In the genomic region with DNA sequence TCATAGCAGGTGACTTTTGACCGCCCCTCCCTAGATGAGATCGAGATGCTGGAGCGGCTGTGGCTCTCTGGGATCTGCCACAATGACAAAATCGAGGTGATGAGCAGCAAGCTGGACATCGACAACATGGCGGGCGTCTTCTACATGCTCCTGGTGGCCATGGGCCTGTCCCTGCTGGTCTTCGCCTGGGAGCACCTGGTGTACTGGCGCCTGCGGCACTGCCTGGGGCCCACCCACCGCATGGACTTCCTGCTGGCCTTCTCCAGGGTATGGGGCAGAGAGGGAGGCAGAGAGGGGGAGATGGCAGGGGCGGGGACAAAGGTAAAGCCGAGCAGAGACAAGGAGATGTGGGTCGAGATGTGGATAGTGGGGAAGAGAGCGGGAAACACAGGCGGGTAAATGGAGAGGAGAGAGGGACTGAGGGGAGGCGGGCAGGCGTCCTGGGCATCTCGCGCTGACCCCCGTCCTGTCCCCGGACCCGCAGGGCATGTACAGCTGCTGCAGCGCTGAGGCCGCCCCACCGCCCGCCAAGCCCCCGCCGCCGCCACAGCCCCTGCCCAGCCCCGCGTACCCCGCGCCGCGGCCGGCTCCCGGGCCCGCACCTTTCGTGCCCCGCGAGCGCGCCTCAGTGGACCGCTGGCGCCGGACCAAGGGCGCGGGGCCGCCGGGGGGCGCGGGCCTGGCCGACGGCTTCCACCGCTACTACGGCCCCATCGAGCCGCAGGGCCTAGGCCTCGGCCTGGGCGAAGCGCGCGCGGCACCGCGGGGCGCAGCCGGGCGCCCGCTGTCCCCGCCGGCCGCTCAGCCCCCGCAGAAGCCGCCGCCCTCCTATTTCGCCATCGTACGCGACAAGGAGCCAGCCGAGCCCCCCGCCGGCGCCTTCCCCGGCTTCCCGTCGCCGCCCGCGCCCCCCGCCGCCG, we compare ENCODE assay signal across 20 cellular contexts. TPM values are rescaled to one million over a fixed set of nuclear protein-coding genes. Genes with fewer than 3 reads are reported as not detected.
DNase-seq lines count a peak whose midpoint lies in the region; ATAC-seq, FAIRE-seq and TF ChIP-seq lines count a peak whose summit lies in the region.
"Had no signal": no experiment of that assay in that cellular context is flagged by ENCODE, and none has a peak within 500 bp of the region (broad histone marks: within the 10 kb centered on the region; RNA-seq: fewer than 3 reads in every experiment).

No MANE protein-coding gene starts in this region.

- no peak for DNase-seq in activated naive CD8-positive, alpha-beta T cell treated with anti-CD3 and anti-CD28 coated beads, Interleukin-2, amount 50 U/mL, for 24 hours
- no peak for DNase-seq in IMR-90
- no peak for DNase-seq in H1 (ENCODE audit: low read depth in 1 of 2, low spot score in 2 of 2)
- no peak for DNase-seq in kidney tubule cell (ENCODE audit: low spot score)
- no peak for DNase-seq in vagina (ENCODE audit: extremely low spot score in 2 of 2)
- DNase-seq: activated CD8-positive, alpha-beta memory T cell treated with anti-CD3 and anti-CD28 coated beads, Interleukin-2, amount 50 U/mL, for 4 hours; amniotic stem cell; mucosa of descending colon; NCI-H2171; small intestine; stimulated activated CD4-positive, alpha-beta T cell treated with anti-CD3 and anti-CD28 coated beads, Interleukin-4, amount 100 ng/mL, for 4 hours had no signal

- H3K27ac Mint-ChIP-seq in activated naive CD8-positive, alpha-beta T cell, result no peak overlapping the region
- no peak overlapping the region for H3K27ac Mint-ChIP-seq in activated naive CD8-positive, alpha-beta T cell treated with anti-CD3 and anti-CD28 coated beads, Interleukin-2, amount 50 U/mL, for 24 hours
- no peak overlapping the region for H3K27ac Mint-ChIP-seq in stimulated activated memory B cell treated with anti-CD40 and anti-IgM and Interleukin-4, amounts not matched to agents 10 μg/mL and 1 μg/mL and 100 μg/mL, for 72 hours

- no peak overlapping the region for H4K91ac ChIP-seq in IMR-90 (ENCODE audit: insufficient read depth, low read depth, low read length)
- no peak overlapping the region for H4K91ac ChIP-seq in H1 (replicated peaks; ENCODE audit: insufficient read length, low read length)

- H3K14ac ChIP-seq in IMR-90 (replicated peaks; ENCODE audit: low read depth, low read length) (no peak overlapping the region), H1 (ENCODE audit: insufficient read length) (no peak overlapping the region)

- H4K8ac ChIP-seq in IMR-90 (ENCODE audit: low read depth in 2 of 2, low read length in 2 of 2) (no peak overlapping the region), H1 (ENCODE audit: extremely low read depth, insufficient read depth, low read length) (peak overlapping the region; percentile 60)

- in situ Hi-C loops in IMR-90 (cut with MboI; ENCODE audit: low sequenced_read_pairs), result no loop called here

- H2BK12ac ChIP-seq in H1 (ENCODE audit: low read depth, low read length), result no peak overlapping the region

- CTCF ChIA-PET in IMR-90 (lab: Yijun Ruan, JAX), result no interaction called here
- CTCF ChIA-PET in H1 (lab: Charles Lee; ENCODE audit: partially characterized antibody), result interaction anchor here (1.0 to 2.6 kb wide), 2 partner anchors 51 to 52 kb away, joined by 4 to 8 read pairs; a partner anchor contains a TSS

- FAIRE-seq in H1 (lab: Jason Lieb, UNC), result no peak
- FAIRE-seq: GM18507, small intestine had no signal

- dilution Hi-C loops in IMR-90 (cut with HindIII; ENCODE audit: low sequenced_read_pairs, unreplicated experiment), result no loop called here

- POLR2A ChIA-PET in IMR-90 (lab: Charles Lee; ENCODE audit: unreplicated experiment), result no interaction called here
- POLR2A ChIA-PET in H1 (lab: Charles Lee; ENCODE audit: partially characterized antibody), result interaction anchor here (0.9 to 1.4 kb wide), 5 partner anchors 9 to 42 kb away, joined by 3 to 9 read pairs (median 4); no protein-coding TSS in a partner anchor

- H3K9me1 ChIP-seq in IMR-90 (ENCODE audit: insufficient read depth, low read length), result peaks cover 4% of the 10 kb centered on the region

- no peak overlapping the region for H2BK15ac ChIP-seq in IMR-90 (ENCODE audit: low read depth, low read length)
- no peak overlapping the region for H2BK15ac ChIP-seq in H1 (ENCODE audit: low read length)

- H4K5ac ChIP-seq in IMR-90 (ENCODE audit: low read depth, low read length) (no peak overlapping the region), H1 (ENCODE audit: insufficient read length, low read depth, low read length) (no peak overlapping the region)

- BruUV-seq in IMR-90 (replicated peaks; lab: Mats Ljungman, UMichigan), result no TSS peak

- H3K4me3 Mint-ChIP-seq in activated naive CD8-positive, alpha-beta T cell, result peak overlapping the region; percentile 56
- no peak overlapping the region for H3K4me3 Mint-ChIP-seq in activated naive CD8-positive, alpha-beta T cell treated with anti-CD3 and anti-CD28 coated beads, Interleukin-2, amount 50 U/mL, for 24 hours
- H3K4me3 Mint-ChIP-seq in stimulated activated memory B cell treated with anti-CD40 and anti-IgM and Interleukin-4, amounts not matched to agents 10 μg/mL and 1 μg/mL and 100 μg/mL, for 72 hours, result peak overlapping the region; percentile 52

- TF ChIP-seq POLR2A in IMR-90 (IDR thresholded peaks at IDR 0.05; ENCODE audit: low read depth, low read length) (no peak), H1 (IDR thresholded peaks at IDR 0.05; ENCODE audit: control extremely low read depth in 1 of 2, low read depth in 2 of 2, low read length in 2 of 2) (no peak), vagina (IDR thresholded peaks at IDR 0.05) (no peak)

- H2BK120ac ChIP-seq in IMR-90 (ENCODE audit: low read depth, low read length) (no peak overlapping the region), H1 (replicated peaks; ENCODE audit: low read depth, low read length) (no peak overlapping the region)

- H3K9ac ChIP-seq in IMR-90 (ENCODE audit: low read depth, low read length) (no peak overlapping the region), H1 (replicated peaks in 1 of 4; ENCODE audit: extremely low read depth in 1 of 4, low read depth in 3 of 4, low read length in 3 of 4) (no peak overlapping the region)
- H3K9ac ChIP-seq: parathyroid adenoma had no signal

- H3K36me3 ChIP-seq in IMR-90 (ENCODE audit: control insufficient read depth, insufficient read depth, low read length) (peaks cover under 1% of the 10 kb centered on the region; the same call in 1 of the 2 replicates), H1 (ENCODE audit: control insufficient read depth in 2 of 4, insufficient read depth in 4 of 4, low read length in 3 of 4) (peaks cover 0 to 4% (median under 1%) of the 10 kb centered on the region in 4 experiments; a peak in 3 of 8 replicates), vagina (no peaks in the 10 kb centered on the region)

- peaks cover 13% of the 10 kb centered on the region for H3K27me3 Mint-ChIP-seq in activated naive CD8-positive, alpha-beta T cell
- peaks cover 32% of the 10 kb centered on the region for H3K27me3 Mint-ChIP-seq in activated naive CD8-positive, alpha-beta T cell treated with anti-CD3 and anti-CD28 coated beads, Interleukin-2, amount 50 U/mL, for 24 hours
- H3K27me3 Mint-ChIP-seq in stimulated activated memory B cell treated with anti-CD40 and anti-IgM and Interleukin-4, amounts not matched to agents 10 μg/mL and 1 μg/mL and 100 μg/mL, for 72 hours, result peaks cover 39% of the 10 kb centered on the region

- no peak overlapping the region for H2AK9ac ChIP-seq in IMR-90 (replicated peaks; ENCODE audit: low read depth, low read length, poor library complexity)

- peaks cover 0 to 8% of the 10 kb centered on the region in 2 experiments; a peak in 2 of 4 replicates for H3K79me2 ChIP-seq in H1 (ENCODE audit: control insufficient read depth in 1 of 2, insufficient read depth in 2 of 2, low read length in 2 of 2)

- no peaks in the 10 kb centered on the region for H3K9me3 Mint-ChIP-seq in activated naive CD8-positive, alpha-beta T cell (ENCODE audit: low read depth)
- no peaks in the 10 kb centered on the region for H3K9me3 Mint-ChIP-seq in activated naive CD8-positive, alpha-beta T cell treated with anti-CD3 and anti-CD28 coated beads, Interleukin-2, amount 50 U/mL, for 24 hours
- H3K9me3 Mint-ChIP-seq in stimulated activated memory B cell treated with anti-CD40 and anti-IgM and Interleukin-4, amounts not matched to agents 10 μg/mL and 1 μg/mL and 100 μg/mL, for 72 hours, result no peaks in the 10 kb centered on the region

- H3K36me3 Mint-ChIP-seq in activated naive CD8-positive, alpha-beta T cell, result peaks cover 2% of the 10 kb centered on the region
- H3K36me3 Mint-ChIP-seq in activated naive CD8-positive, alpha-beta T cell treated with anti-CD3 and anti-CD28 coated beads, Interleukin-2, amount 50 U/mL, for 24 hours (ENCODE audit: low read depth), result peaks cover 14% of the 10 kb centered on the region
- H3K36me3 Mint-ChIP-seq in stimulated activated memory B cell treated with anti-CD40 and anti-IgM and Interleukin-4, amounts not matched to agents 10 μg/mL and 1 μg/mL and 100 μg/mL, for 72 hours, result no peaks in the 10 kb centered on the region

- no peak overlapping the region for H3K4ac ChIP-seq in IMR-90 (ENCODE audit: low read depth, low read length)
- no peak overlapping the region for H3K4ac ChIP-seq in H1 (replicated peaks; ENCODE audit: insufficient read length, low read depth, low read length)

- intact Hi-C loops in IMR-90 (cut with micrococcal nuclease) (no loop called here), vagina (cut with DNase I) (no loop called here)

- H3K9me3 ChIP-seq in IMR-90 (ENCODE audit: control insufficient read depth, insufficient read depth, low read length) (no peaks in the 10 kb centered on the region), H1 (ENCODE audit: insufficient read depth in 2 of 2, low read depth in 1 of 2, low read length in 1 of 2) (no peaks in the 10 kb centered on the region), vagina (no peaks in the 10 kb centered on the region)
- H3K9me3 ChIP-seq: mucosa of descending colon, thyroid gland had no signal

- WGBS in IMR-90 (ENCODE audit: extremely low coverage in 2 of 2, insufficient read length in 1 of 2), 2 experiments, result 45% methylated on average over 38 of the region's 94 CpGs; no CpG with 5 or more reads in 1 of the 2 experiments
- 96% methylated on average over 9 of the region's 94 CpGs; no CpG with 5 or more reads in 1 of the 2 experiments for WGBS in H1 (ENCODE audit: extremely low coverage in 1 of 2, insufficient coverage in 1 of 2, insufficient read length in 1 of 2, insufficient replicate concordance in 2 of 2, low coverage in 1 of 2, low lambda C conversion rate in 2 of 2, missing lambda C conversion rate in 1 of 2), 2 experiments

- TF ChIP-seq EP300 in H1 (IDR thresholded peaks at IDR 0.05; ENCODE audit: borderline replicate concordance in 1 of 2, low read depth in 2 of 2, low read length in 2 of 2), result no peak

- H2BK5ac ChIP-seq in IMR-90 (ENCODE audit: low read depth, low read length, poor library complexity, severe bottlenecking) (no peak overlapping the region), H1 (ENCODE audit: low read depth, low read length) (no peak overlapping the region)

- no peak overlapping the region for H3K18ac ChIP-seq in IMR-90 (ENCODE audit: low read depth, low read length)
- H3K18ac ChIP-seq in H1 (ENCODE audit: extremely low read depth, low read length), result no peak overlapping the region

- TF ChIP-seq CTCF in IMR-90 (conservative IDR thresholded peaks at IDR 0.05; ENCODE audit: low read depth, low read length) (no peak), H1 (IDR thresholded peaks at IDR 0.05; ENCODE audit: control extremely low read depth in 1 of 3, insufficient read depth in 1 of 3, low read depth in 1 of 3, low read length in 3 of 3) (no peak), vagina (IDR thresholded peaks at IDR 0.05) (no peak)

- H3K27ac ChIP-seq in IMR-90 (ENCODE audit: insufficient read depth, low read length) (no peak overlapping the region), H1 (ENCODE audit: low read depth, low read length) (no peak overlapping the region), vagina (no peak overlapping the region)
- H3K27ac ChIP-seq: hepatocyte, parathyroid adenoma, thyroid gland had no signal

- H2BK20ac ChIP-seq in IMR-90 (ENCODE audit: low read depth, low read length) (no peak overlapping the region), H1 (ENCODE audit: low read length) (no peak overlapping the region)

- H2AK5ac ChIP-seq in IMR-90 (ENCODE audit: low read depth, low read length) (no peak overlapping the region), H1 (ENCODE audit: low read depth, low read length) (no peak overlapping the region)

- no peaks in the 10 kb centered on the region for H4K20me1 ChIP-seq in IMR-90 (ENCODE audit: insufficient read depth, low read length)
- H4K20me1 ChIP-seq in H1 (replicated peaks in 1 of 2; ENCODE audit: control insufficient read depth in 1 of 2, insufficient read depth in 2 of 2, low read length in 2 of 2), result no peaks in the 10 kb centered on the region

- H3K4me1 Mint-ChIP-seq in activated naive CD8-positive, alpha-beta T cell (ENCODE audit: low read depth), result peaks cover 23% of the 10 kb centered on the region
- peaks cover 29% of the 10 kb centered on the region for H3K4me1 Mint-ChIP-seq in activated naive CD8-positive, alpha-beta T cell treated with anti-CD3 and anti-CD28 coated beads, Interleukin-2, amount 50 U/mL, for 24 hours
- peaks cover 28% of the 10 kb centered on the region for H3K4me1 Mint-ChIP-seq in stimulated activated memory B cell treated with anti-CD40 and anti-IgM and Interleukin-4, amounts not matched to agents 10 μg/mL and 1 μg/mL and 100 μg/mL, for 72 hours

- H2AFZ ChIP-seq in IMR-90 (replicated peaks; ENCODE audit: low read length, poor library complexity) (peak overlapping the region; percentile 9), H1 (ENCODE audit: low read length) (no peak overlapping the region)
- H2AFZ ChIP-seq: hepatocyte had no signal

- H3K79me1 ChIP-seq in IMR-90 (ENCODE audit: low read depth in 1 of 2, low read length in 2 of 2), result peaks cover 7 to 13% of the 10 kb centered on the region in 2 experiments
- H3K79me1 ChIP-seq in H1 (ENCODE audit: low read depth, low read length), result no peaks in the 10 kb centered on the region; the same call in 1 of the 2 replicates

- no peak for TF ChIP-seq RAD21 in IMR-90 (IDR thresholded peaks at IDR 0.05; ENCODE audit: low read length)
- no peak for TF ChIP-seq RAD21 in H1 (IDR thresholded peaks at IDR 0.05 in 1 of 2, conservative IDR thresholded peaks at IDR 0.05 in 1 of 2; ENCODE audit: low read depth in 2 of 2, low read length in 2 of 2)

- no peak for ATAC-seq in activated naive CD8-positive, alpha-beta T cell treated with anti-CD3 and anti-CD28 coated beads, Interleukin-2, amount 50 U/mL, for 24 hours
- ATAC-seq in IMR-90 (ENCODE audit: low read depth) (no peak), GM21576 (IDR thresholded peaks at IDR 0.05; ENCODE audit: unreplicated experiment) (no peak)
- ATAC-seq in stimulated activated memory B cell treated with anti-CD40 and anti-IgM and Interleukin-4, amounts not matched to agents 10 μg/mL and 1 μg/mL and 100 μg/mL, for 72 hours, result no peak
- ATAC-seq: mucosa of descending colon, Panc1, SK-N-SH treated with all-trans-retinoic acid at 6 μM for 48 hours had no signal

- H3K23ac ChIP-seq in IMR-90 (ENCODE audit: low read depth, low read length), result no peak overlapping the region
- no peak overlapping the region for H3K23ac ChIP-seq in H1 (ENCODE audit: insufficient read length)

- H3K56ac ChIP-seq in IMR-90 (ENCODE audit: extremely low read depth, insufficient read depth, low read length) (no peak overlapping the region), H1 (replicated peaks; ENCODE audit: insufficient read length, low read depth, low read length) (no peak overlapping the region)

- H3K4me3 ChIP-seq in IMR-90 (ENCODE audit: insufficient read depth, low read depth, low read length) (no peak overlapping the region), H1 (ENCODE audit: extremely low read depth in 1 of 4, insufficient read depth in 2 of 4, low read depth in 3 of 4, low read length in 4 of 4) (no peak overlapping the region), vagina (peak overlapping the region in 1 of 2 donors; percentile 41)
- H3K4me3 ChIP-seq: hepatocyte, mucosa of descending colon had no signal

- H3K27me3 ChIP-seq in IMR-90 (ENCODE audit: control insufficient read depth, insufficient read depth, low read length) (peaks cover 19% of the 10 kb centered on the region), H1 (replicated peaks in 1 of 4; ENCODE audit: control insufficient read depth in 3 of 4, extremely low read depth in 1 of 4, insufficient read depth in 3 of 4, low read length in 3 of 4) (no peaks in the 10 kb centered on the region), vagina (no peaks in the 10 kb centered on the region)
- H3K27me3 ChIP-seq: thyroid gland had no signal

- H3K4me1 ChIP-seq in IMR-90 (ENCODE audit: control insufficient read depth, insufficient read depth, low read length), result peaks cover 8% of the 10 kb centered on the region
- H3K4me1 ChIP-seq in H1 (replicated peaks in 1 of 4; ENCODE audit: control insufficient read depth in 3 of 4, insufficient read depth in 4 of 4, low read length in 3 of 4), result peaks cover 0 to 5% (median 4%) of the 10 kb centered on the region in 4 experiments; a peak in 4 of 7 replicates
- H3K4me1 ChIP-seq in vagina, result peaks cover 29% of the 10 kb centered on the region

- peaks cover 9% of the 10 kb centered on the region for H3K23me2 ChIP-seq in H1 (ENCODE audit: low read depth, low read length)

- H3K4me2 ChIP-seq in IMR-90 (ENCODE audit: low read depth, low read length) (no peak overlapping the region), H1 (ENCODE audit: insufficient read depth in 1 of 2, low read depth in 2 of 2, low read length in 2 of 2) (no peak overlapping the region)

RNA-seq across cellular contexts. Expression of a gene that starts 3.4 kb away (rescaled TPM):
- total RNA-seq in IMR-90 (2012; rRNA removed) (22.0 and 32.5 TPM in 2 replicates), vagina (20.4 TPM)
- polyA plus RNA-seq in IMR-90 (2012; rRNA removed) (22.5 and 25.2 TPM in 2 replicates), H1 (2011; rRNA removed) (36.9 and 46.4 TPM in 2 replicates)
- 20.0 and 42.6 TPM in 2 replicates for polyA plus RNA-seq in IMR-90 (2012; cell fraction: cytosol; rRNA removed)
- 13.1 and 26.6 TPM in 2 replicates for polyA plus RNA-seq in IMR-90 (2012; cell fraction: nucleus; rRNA removed; ENCODE audit: low replicate concordance)
- total RNA-seq in H1 (2021; fragmentation: NEBNext Ultra II Directional; extraction: Animal tissue kit (Norgen Biotek cat#: 25700)), result 61.9 and 64.9 TPM in 2 replicates
- polyA plus RNA-seq in H1 (2011; cell fraction: cytosol; rRNA removed), result 44.2 TPM
- polyA plus RNA-seq in H1 (2011; cell fraction: nucleus; rRNA removed), result 30.1 TPM
- polyA plus RNA-seq in H1 (2012, experiment 1 of 2), result 25.4 to 44.2 TPM (median 41.0 TPM) in 4 replicates
- polyA plus RNA-seq in H1 (2012, experiment 2 of 2), result 36.9 TPM
- 18.6 TPM for polyA plus RNA-seq in H1 (2013, experiment 1 of 2)
- 17.3 TPM for polyA plus RNA-seq in H1 (2013, experiment 2 of 2)
- 11.5 and 19.1 TPM in 2 replicates for polyA minus RNA-seq in H1 (2011; rRNA and poly(A)+ RNA removed)
- polyA minus RNA-seq in H1 (2011; cell fraction: cytosol; rRNA and poly(A)+ RNA removed), result 24.4 TPM
- polyA minus RNA-seq in H1 (2011; cell fraction: nucleus; rRNA and poly(A)+ RNA removed), result 18.2 TPM

RNA-seq across cellular contexts. Expression of a gene that starts 13.0 kb away (rescaled TPM):
- total RNA-seq in IMR-90 (2012; rRNA removed) (under 0.01 and 0.18 TPM in 2 replicates), vagina (3.7 TPM)
- polyA plus RNA-seq in IMR-90 (2012; rRNA removed) (0.34 and 0.39 TPM in 2 replicates), H1 (2011; rRNA removed) (0.45 and 0.61 TPM in 2 replicates)
- polyA plus RNA-seq in IMR-90 (2012; cell fraction: cytosol; rRNA removed), result 0.11 and 0.29 TPM in 2 replicates
- polyA plus RNA-seq in IMR-90 (2012; cell fraction: nucleus; rRNA removed; ENCODE audit: low replicate concordance), result 2.0 and 4.1 TPM in 2 replicates
- total RNA-seq in H1 (2021; fragmentation: NEBNext Ultra II Directional; extraction: Animal tissue kit (Norgen Biotek cat#: 25700)), result 0.89 and 1.0 TPM in 2 replicates
- polyA plus RNA-seq in H1 (2011; cell fraction: cytosol; rRNA removed), result 0.28 TPM
- 1.3 TPM for polyA plus RNA-seq in H1 (2011; cell fraction: nucleus; rRNA removed)
- polyA plus RNA-seq in H1 (2012, experiment 1 of 2), result 0.66 to 0.84 TPM (median 0.73 TPM) in 4 replicates
- 0.68 TPM for polyA plus RNA-seq in H1 (2012, experiment 2 of 2)
- 0.39 TPM for polyA plus RNA-seq in H1 (2013, experiment 1 of 2)
- polyA plus RNA-seq in H1 (2013, experiment 2 of 2), result 0.44 TPM
- 0.68 and 1.9 TPM in 2 replicates for polyA minus RNA-seq in H1 (2011; rRNA and poly(A)+ RNA removed)
- 0.37 TPM for polyA minus RNA-seq in H1 (2011; cell fraction: cytosol; rRNA and poly(A)+ RNA removed)
- polyA minus RNA-seq in H1 (2011; cell fraction: nucleus; rRNA and poly(A)+ RNA removed), result 0.80 TPM

RNA-seq across cellular contexts. Expression of a gene that starts 26.8 kb away (rescaled TPM):
- total RNA-seq in IMR-90 (2012; rRNA removed) (35.8 and 38.3 TPM in 2 replicates), vagina (87.2 TPM)
- polyA plus RNA-seq in IMR-90 (2012; rRNA removed) (56.1 and 62.0 TPM in 2 replicates), H1 (2011; rRNA removed) (43.7 and 62.5 TPM in 2 replicates)
- polyA plus RNA-seq in IMR-90 (2012; cell fraction: cytosol; rRNA removed), result 49.6 and 59.9 TPM in 2 replicates
- polyA plus RNA-seq in IMR-90 (2012; cell fraction: nucleus; rRNA removed; ENCODE audit: low replicate concordance), result 149 and 158 TPM in 2 replicates
- 67.7 and 71.4 TPM in 2 replicates for total RNA-seq in H1 (2021; fragmentation: NEBNext Ultra II Directional; extraction: Animal tissue kit (Norgen Biotek cat#: 25700))
- 59.5 TPM for polyA plus RNA-seq in H1 (2011; cell fraction: cytosol; rRNA removed)
- 225 TPM for polyA plus RNA-seq in H1 (2011; cell fraction: nucleus; rRNA removed)
- 64.0 to 76.5 TPM (median 71.8 TPM) in 4 replicates for polyA plus RNA-seq in H1 (2012, experiment 1 of 2)
- polyA plus RNA-seq in H1 (2012, experiment 2 of 2), result 35.7 TPM
- polyA plus RNA-seq in H1 (2013, experiment 1 of 2), result 44.2 TPM
- polyA plus RNA-seq in H1 (2013, experiment 2 of 2), result 37.5 TPM
- 53.7 and 70.7 TPM in 2 replicates for polyA minus RNA-seq in H1 (2011; rRNA and poly(A)+ RNA removed)
- 28.7 TPM for polyA minus RNA-seq in H1 (2011; cell fraction: cytosol; rRNA and poly(A)+ RNA removed)
- polyA minus RNA-seq in H1 (2011; cell fraction: nucleus; rRNA and poly(A)+ RNA removed), result 65.5 TPM

RNA-seq across cellular contexts. Expression of a gene that starts 48.9 kb away (rescaled TPM):
- total RNA-seq in IMR-90 (2012; rRNA removed), result under 0.01 TPM in 2 replicates
- polyA plus RNA-seq in IMR-90 (2012; rRNA removed), result 0.23 and 0.24 TPM in 2 replicates
- polyA plus RNA-seq in IMR-90 (2012; cell fraction: cytosol; rRNA removed), result 0.16 and 0.30 TPM in 2 replicates
- polyA plus RNA-seq in IMR-90 (2012; cell fraction: nucleus; rRNA removed; ENCODE audit: low replicate concordance), result 0.30 and 0.69 TPM in 2 replicates
- 11.0 and 12.4 TPM in 2 replicates for total RNA-seq in H1 (2021; fragmentation: NEBNext Ultra II Directional; extraction: Animal tissue kit (Norgen Biotek cat#: 25700))
- polyA plus RNA-seq in H1 (2011; rRNA removed), result 2.2 and 4.9 TPM in 2 replicates
- polyA plus RNA-seq in H1 (2011; cell fraction: cytosol; rRNA removed), result 1.6 TPM
- 6.1 TPM for polyA plus RNA-seq in H1 (2011; cell fraction: nucleus; rRNA removed)
- 3.6 to 9.3 TPM (median 7.1 TPM) in 4 replicates for polyA plus RNA-seq in H1 (2012, experiment 1 of 2)
- 4.5 TPM for polyA plus RNA-seq in H1 (2012, experiment 2 of 2)
- 37.6 TPM for polyA plus RNA-seq in H1 (2013, experiment 1 of 2)
- polyA plus RNA-seq in H1 (2013, experiment 2 of 2), result 33.0 TPM
- polyA minus RNA-seq in H1 (2011; rRNA and poly(A)+ RNA removed), result 2.1 and 2.7 TPM in 2 replicates
- polyA minus RNA-seq in H1 (2011; cell fraction: cytosol; rRNA and poly(A)+ RNA removed), result 8.6 TPM
- polyA minus RNA-seq in H1 (2011; cell fraction: nucleus; rRNA and poly(A)+ RNA removed), result 4.9 TPM
- total RNA-seq in vagina, result not detected

RNA-seq across cellular contexts. Expression of a gene that starts 51.0 kb away (rescaled TPM):
- total RNA-seq in IMR-90 (2012; rRNA removed), result 57.8 and 58.8 TPM in 2 replicates
- polyA plus RNA-seq in IMR-90 (2012; rRNA removed), result 171 and 180 TPM in 2 replicates
- polyA plus RNA-seq in IMR-90 (2012; cell fraction: cytosol; rRNA removed), result 156 and 249 TPM in 2 replicates
- polyA plus RNA-seq in IMR-90 (2012; cell fraction: nucleus; rRNA removed; ENCODE audit: low replicate concordance), result 112 and 118 TPM in 2 replicates
- total RNA-seq in H1 (2021; fragmentation: NEBNext Ultra II Directional; extraction: Animal tissue kit (Norgen Biotek cat#: 25700)), result 224 and 225 TPM in 2 replicates
- polyA plus RNA-seq in H1 (2011; rRNA removed), result 231 and 249 TPM in 2 replicates
- polyA plus RNA-seq in H1 (2011; cell fraction: cytosol; rRNA removed), result 107 TPM
- 178 TPM for polyA plus RNA-seq in H1 (2011; cell fraction: nucleus; rRNA removed)
- 154 to 271 TPM (median 239 TPM) in 4 replicates for polyA plus RNA-seq in H1 (2012, experiment 1 of 2)
- polyA plus RNA-seq in H1 (2012, experiment 2 of 2), result 352 TPM
- 604 TPM for polyA plus RNA-seq in H1 (2013, experiment 1 of 2)
- 663 TPM for polyA plus RNA-seq in H1 (2013, experiment 2 of 2)
- polyA minus RNA-seq in H1 (2011; rRNA and poly(A)+ RNA removed), result 147 and 178 TPM in 2 replicates
- polyA minus RNA-seq in H1 (2011; cell fraction: cytosol; rRNA and poly(A)+ RNA removed), result 102 TPM
- polyA minus RNA-seq in H1 (2011; cell fraction: nucleus; rRNA and poly(A)+ RNA removed), result 58.9 TPM
- total RNA-seq in vagina, result 90.8 TPM
